29 cellular contexts compared by ENCODE assay signal in the genomic region with DNA sequence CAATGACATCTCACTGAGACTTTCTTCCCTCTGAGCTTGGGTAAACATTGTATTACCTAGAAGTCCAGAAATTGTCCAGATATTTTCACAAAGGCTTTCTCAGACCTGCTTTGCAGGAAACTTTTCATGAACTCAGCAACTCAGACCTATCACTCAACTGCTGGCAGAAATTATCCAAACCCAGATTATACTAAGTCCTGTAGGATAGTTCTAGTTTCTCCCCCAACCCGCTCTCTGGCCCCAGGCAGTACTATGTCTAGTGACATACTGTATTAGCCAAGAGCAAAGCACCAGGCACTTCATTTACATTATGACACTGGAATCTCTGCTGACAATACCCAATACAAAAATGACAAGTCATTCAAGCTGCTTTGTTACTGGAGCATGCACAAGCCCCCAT.
"Had no signal": no experiment of that assay in that cellular context is flagged by ENCODE, and none has a peak within 500 bp of the region (broad histone marks: within the 10 kb centered on the region; RNA-seq: fewer than 3 reads in every experiment).

No MANE protein-coding gene starts in this region.

- H3K27me3 ChIP-seq: ascending aorta, breast epithelium, dorsolateral prefrontal cortex, esophagus muscularis mucosa, foreskin keratinocyte, gastroesophageal sphincter had no signal

- H3K4me3 ChIP-seq: ascending aorta, breast epithelium, coronary artery, dorsolateral prefrontal cortex, esophagus muscularis mucosa, gastroesophageal sphincter had no signal

- H3K4me3 Mint-ChIP-seq: activated CD4-positive, alpha-beta memory T cell treated with anti-CD3 and anti-CD28 coated beads for 36 hours; activated CD4-positive, alpha-beta T cell treated with anti-CD3 and anti-CD28 coated beads for 36 hours; activated CD4-positive, alpha-beta T cell treated with anti-CD3 and anti-CD28 coated beads, Interleukin-2, amount 10 ng/mL, durations not matched to agents 24 days and 14 days; activated CD8-positive, alpha-beta memory T cell treated with anti-CD3 and anti-CD28 coated beads, Interleukin-2, amount 10 ng/mL, durations not matched to agents 7 days and 5 days; activated CD8-positive, alpha-beta T cell treated with anti-CD3 and anti-CD28 coated beads, Interleukin-2, amount 10 ng/mL, durations not matched to agents 7 days and 5 days; activated naive CD4-positive, alpha-beta T cell treated with anti-CD3 and anti-CD28 coated beads, Interleukin-2, amount 10 ng/mL, durations not matched to agents 7 days and 5 days; activated naive CD8-positive, alpha-beta T cell treated with anti-CD3 and anti-CD28 coated beads, Interleukin-2, amount 10 ng/mL, durations not matched to agents 7 days and 5 days; brain; central memory CD8-positive, alpha-beta T cell; dendritic cell treated with granulocyte-macrophage colony-stimulating factor and Interleukin-4, amounts not matched to agents 40 ng/mL and 50 ng/mL, for 4 days; endodermal cell had no signal

- H3K36me3 ChIP-seq: breast epithelium had no signal

- H3K27ac ChIP-seq: ascending aorta, breast epithelium, coronary artery, dorsolateral prefrontal cortex, esophagus muscularis mucosa, foreskin keratinocyte, gastroesophageal sphincter had no signal

- H3K4me1 ChIP-seq: ascending aorta, breast epithelium, esophagus muscularis mucosa, gastroesophageal sphincter had no signal

- H3K27me3 Mint-ChIP-seq: activated naive CD4-positive, alpha-beta T cell treated with anti-CD3 and anti-CD28 coated beads, Interleukin-2, amount 10 ng/mL, durations not matched to agents 7 days and 5 days; activated naive CD8-positive, alpha-beta T cell treated with anti-CD3 and anti-CD28 coated beads, Interleukin-2, amount 10 ng/mL, durations not matched to agents 7 days and 5 days; dendritic cell treated with granulocyte-macrophage colony-stimulating factor and Interleukin-4, amounts not matched to agents 40 ng/mL and 50 ng/mL, for 4 days had no signal

- DNase-seq: activated CD4-positive, alpha-beta memory T cell treated with anti-CD3 and anti-CD28 coated beads for 36 hours; activated CD4-positive, alpha-beta T cell treated with anti-CD3 and anti-CD28 coated beads for 36 hours; activated CD4-positive, alpha-beta T cell treated with anti-CD3 and anti-CD28 coated beads, Interleukin-2, amount 10 ng/mL, durations not matched to agents 24 days and 14 days; activated CD4-positive, CD25-positive, alpha-beta regulatory T cell; activated CD4-positive, CD25-positive, alpha-beta regulatory T cell treated with anti-CD3 and anti-CD28 coated beads, Interleukin-2, amount 50 U/mL, for 72 hours; activated CD8-positive, alpha-beta memory T cell treated with anti-CD3 and anti-CD28 coated beads, Interleukin-2, amount 10 ng/mL, durations not matched to agents 7 days and 5 days; activated CD8-positive, alpha-beta memory T cell treated with anti-CD3 and anti-CD28 coated beads, Interleukin-2, amount 50 U/mL, for 4 hours; activated CD8-positive, alpha-beta T cell treated with anti-CD3 and anti-CD28 coated beads, Interleukin-2, amount 10 ng/mL, durations not matched to agents 7 days and 5 days; activated gamma-delta T cell; activated naive CD4-positive, alpha-beta T cell; activated naive CD4-positive, alpha-beta T cell treated with anti-CD3 and anti-CD28 coated beads, Interleukin-2, amount 10 ng/mL, durations not matched to agents 7 days and 5 days; activated naive CD8-positive, alpha-beta T cell treated with anti-CD3 and anti-CD28 coated beads, Interleukin-2, amount 10 ng/mL, durations not matched to agents 7 days and 5 days; activated T-cell treated with anti-CD3 and anti-CD28 coated beads, Interleukin-2, amount 50 U/mL, for 1 hour; activated T-cell treated with anti-CD3 and anti-CD28 coated beads, Interleukin-2, amount 50 U/mL, for 48 hours; dorsolateral prefrontal cortex; effector memory CD4-positive, alpha-beta T cell; endodermal cell; erythroblast; foreskin keratinocyte; T-helper 2 cell had no signal

- H3K27ac Mint-ChIP-seq: activated CD4-positive, alpha-beta memory T cell treated with anti-CD3 and anti-CD28 coated beads for 36 hours; activated CD4-positive, alpha-beta T cell treated with anti-CD3 and anti-CD28 coated beads for 36 hours; activated CD4-positive, alpha-beta T cell treated with anti-CD3 and anti-CD28 coated beads, Interleukin-2, amount 10 ng/mL, durations not matched to agents 24 days and 14 days; activated CD8-positive, alpha-beta memory T cell treated with anti-CD3 and anti-CD28 coated beads, Interleukin-2, amount 10 ng/mL, durations not matched to agents 7 days and 5 days; activated CD8-positive, alpha-beta T cell treated with anti-CD3 and anti-CD28 coated beads, Interleukin-2, amount 10 ng/mL, durations not matched to agents 7 days and 5 days; activated naive CD4-positive, alpha-beta T cell treated with anti-CD3 and anti-CD28 coated beads, Interleukin-2, amount 10 ng/mL, durations not matched to agents 7 days and 5 days; activated naive CD4-positive, alpha-beta T cell treated with anti-CD3 and anti-CD28 coated beads, Interleukin-2, amount 50 U/mL, for 72 hours; activated naive CD8-positive, alpha-beta T cell treated with anti-CD3 and anti-CD28 coated beads, Interleukin-2, amount 10 ng/mL, durations not matched to agents 7 days and 5 days; dendritic cell treated with granulocyte-macrophage colony-stimulating factor and Interleukin-4, amounts not matched to agents 40 ng/mL and 50 ng/mL, for 4 days; endodermal cell had no signal

- H3K4me1 Mint-ChIP-seq: activated CD4-positive, alpha-beta T cell treated with anti-CD3 and anti-CD28 coated beads for 36 hours; activated CD4-positive, alpha-beta T cell treated with anti-CD3 and anti-CD28 coated beads, Interleukin-2, amount 10 ng/mL, durations not matched to agents 24 days and 14 days; activated CD8-positive, alpha-beta memory T cell treated with anti-CD3 and anti-CD28 coated beads, Interleukin-2, amount 10 ng/mL, durations not matched to agents 7 days and 5 days; activated naive CD4-positive, alpha-beta T cell treated with anti-CD3 and anti-CD28 coated beads, Interleukin-2, amount 10 ng/mL, durations not matched to agents 7 days and 5 days; activated naive CD8-positive, alpha-beta T cell treated with anti-CD3 and anti-CD28 coated beads, Interleukin-2, amount 10 ng/mL, durations not matched to agents 7 days and 5 days; central memory CD8-positive, alpha-beta T cell had no signal

- H3K9me3 Mint-ChIP-seq: activated CD4-positive, alpha-beta memory T cell treated with anti-CD3 and anti-CD28 coated beads for 36 hours; activated CD4-positive, alpha-beta T cell treated with anti-CD3 and anti-CD28 coated beads, Interleukin-2, amount 10 ng/mL, durations not matched to agents 24 days and 14 days; activated naive CD4-positive, alpha-beta T cell treated with anti-CD3 and anti-CD28 coated beads, Interleukin-2, amount 10 ng/mL, durations not matched to agents 7 days and 5 days; activated naive CD4-positive, alpha-beta T cell treated with anti-CD3 and anti-CD28 coated beads, Interleukin-2, amount 50 U/mL, for 72 hours; activated naive CD8-positive, alpha-beta T cell treated with anti-CD3 and anti-CD28 coated beads, Interleukin-2, amount 10 ng/mL, durations not matched to agents 7 days and 5 days; central memory CD8-positive, alpha-beta T cell; dendritic cell treated with granulocyte-macrophage colony-stimulating factor and Interleukin-4, amounts not matched to agents 40 ng/mL and 50 ng/mL, for 4 days; endodermal cell had no signal

- H3K9me3 ChIP-seq: ascending aorta, breast epithelium, esophagus muscularis mucosa, gastroesophageal sphincter had no signal

- H3K36me3 Mint-ChIP-seq: activated CD4-positive, alpha-beta memory T cell treated with anti-CD3 and anti-CD28 coated beads for 36 hours; activated CD8-positive, alpha-beta memory T cell treated with anti-CD3 and anti-CD28 coated beads, Interleukin-2, amount 10 ng/mL, durations not matched to agents 7 days and 5 days; activated naive CD4-positive, alpha-beta T cell treated with anti-CD3 and anti-CD28 coated beads, Interleukin-2, amount 10 ng/mL, durations not matched to agents 7 days and 5 days; activated naive CD4-positive, alpha-beta T cell treated with anti-CD3 and anti-CD28 coated beads, Interleukin-2, amount 50 U/mL, for 72 hours; activated naive CD8-positive, alpha-beta T cell treated with anti-CD3 and anti-CD28 coated beads, Interleukin-2, amount 10 ng/mL, durations not matched to agents 7 days and 5 days had no signal

- ATAC-seq: activated CD4-positive, alpha-beta T cell treated with anti-CD3 and anti-CD28 coated beads for 36 hours; activated CD8-positive, alpha-beta memory T cell treated with anti-CD3 and anti-CD28 coated beads, Interleukin-2, amount 10 ng/mL, durations not matched to agents 7 days and 5 days; activated CD8-positive, alpha-beta T cell treated with anti-CD3 and anti-CD28 coated beads, Interleukin-2, amount 10 ng/mL, durations not matched to agents 7 days and 5 days; activated naive CD4-positive, alpha-beta T cell treated with anti-CD3 and anti-CD28 coated beads, Interleukin-2, amount 50 U/mL, for 72 hours; foreskin keratinocyte; gastroesophageal sphincter had no signal
